In the genomic region with DNA sequence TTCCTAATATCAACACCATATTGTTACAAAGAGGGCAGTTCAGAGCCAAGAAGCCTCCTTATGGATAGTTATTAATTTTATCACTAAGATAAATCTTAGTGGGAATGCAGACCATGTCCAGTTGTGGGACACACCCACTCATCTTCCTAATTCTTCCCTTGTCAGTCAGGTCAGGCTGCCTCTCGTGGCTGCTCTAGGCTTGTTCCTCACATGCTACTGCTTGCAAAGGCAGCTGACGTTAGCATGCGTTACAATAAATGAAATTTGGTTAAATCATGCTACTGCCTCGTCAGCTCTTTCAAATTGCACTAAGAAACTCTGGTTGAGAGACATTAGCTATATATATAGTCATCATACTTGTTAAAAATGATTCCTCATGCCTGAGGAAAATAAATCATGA, we compare ENCODE assay signal across 16 cellular contexts.
DNase-seq lines count a peak whose midpoint lies in the region; ATAC-seq, FAIRE-seq and TF ChIP-seq lines count a peak whose summit lies in the region.
"Had no signal": no experiment of that assay in that cellular context is flagged by ENCODE, and none has a peak within 500 bp of the region (broad histone marks: within the 10 kb centered on the region; RNA-seq: fewer than 3 reads in every experiment).

No MANE protein-coding gene starts in this region.

- H3F3A ChIP-seq in SK-N-SH (replicated peaks; ENCODE audit: insufficient read depth): no peaks in the 10 kb centered on the region

- ATAC-seq in foreskin keratinocyte: peak; percentile 79
- ATAC-seq: CD8-positive, alpha-beta T cell; HepG2 had no signal

- no peak overlapping the region for H3K4me3 ChIP-seq in bronchial epithelial cell (ENCODE audit: low read depth, low read length)
- H3K4me3 ChIP-seq in SK-N-SH (ENCODE audit: low read depth in 2 of 2, low read length in 1 of 2): no peak overlapping the region
- H3K4me3 ChIP-seq: BLaER1 treated with 17β-estradiol and CSF1 and Interleukin-3, amounts not matched to agents 10 nM and 100 nM had no signal

- H3K27ac ChIP-seq in foreskin keratinocyte (peak overlapping the region; percentile 9), SK-N-SH (ENCODE audit: low read depth in 2 of 2, low read length in 1 of 2) (no peak overlapping the region)
- H3K27ac ChIP-seq: BLaER1 treated with 17β-estradiol and CSF1 and Interleukin-3, amounts not matched to agents 10 nM and 100 nM had no signal

- no peak for FAIRE-seq in bronchial epithelial cell (lab: Jason Lieb, UNC)
- FAIRE-seq: H1, HepG2 had no signal

- CTCF ChIA-PET in SK-N-SH (lab: Yijun Ruan, JAX): interaction anchor here (1.1 to 1.8 kb wide), 3 partner anchors 9 to 566 kb away, joined by 3 to 8 read pairs (median 3); no protein-coding TSS in a partner anchor

- WGBS in SK-N-SH (ENCODE audit: low lambda C conversion rate): 57% methylated on average over 4 of the region's 4 CpGs

- H4K20me1 ChIP-seq in SK-N-SH (ENCODE audit: insufficient read depth): no peaks in the 10 kb centered on the region
- H4K20me1 ChIP-seq: BLaER1 treated with 17β-estradiol and CSF1 and Interleukin-3, amounts not matched to agents 10 nM and 100 nM had no signal

- no peak overlapping the region for H3K4me3 Mint-ChIP-seq in type B pancreatic cell
- H3K4me3 Mint-ChIP-seq: B cell; CD8-positive, alpha-beta T cell; H9 had no signal

- no peak overlapping the region for H3K4me2 ChIP-seq in SK-N-SH
- H3K4me2 ChIP-seq: BLaER1 treated with 17β-estradiol and CSF1 and Interleukin-3, amounts not matched to agents 10 nM and 100 nM had no signal

- H3K36me3 Mint-ChIP-seq in type B pancreatic cell: no peaks in the 10 kb centered on the region
- H3K36me3 Mint-ChIP-seq: CD8-positive, alpha-beta T cell had no signal

- H3K4me1 Mint-ChIP-seq in type B pancreatic cell (ENCODE audit: unreplicated experiment): peaks cover 7% of the 10 kb centered on the region
- H3K4me1 Mint-ChIP-seq: B cell, H9 had no signal

- no peaks in the 10 kb centered on the region for H3K9me2 ChIP-seq in SK-N-SH

- H2AFZ ChIP-seq in SK-N-SH (ENCODE audit: low read depth): no peak overlapping the region

- no peak for TF ChIP-seq CTCF in bronchial epithelial cell (IDR thresholded peaks at IDR 0.05; ENCODE audit: insufficient read depth, low read length, severe bottlenecking)
- peak; percentile 27 for TF ChIP-seq CTCF in foreskin keratinocyte (conservative IDR thresholded peaks at IDR 0.05)
- TF ChIP-seq CTCF in type B pancreatic cell (conservative IDR thresholded peaks at IDR 0.05): no peak
- no peak for TF ChIP-seq CTCF in SK-N-SH (IDR thresholded peaks at IDR 0.05)

- no peak for TF ChIP-seq RAD21 in SK-N-SH (IDR thresholded peaks at IDR 0.05; ENCODE audit: low read length)

- no peak for TF ChIP-seq EP300 in SK-N-SH (IDR thresholded peaks at IDR 0.05; ENCODE audit: borderline replicate concordance in 1 of 2, low read depth in 1 of 2, low read length in 1 of 2)

- no peaks in the 10 kb centered on the region for H3K36me3 ChIP-seq in bronchial epithelial cell (ENCODE audit: control insufficient read depth, insufficient read depth, low read length)
- H3K36me3 ChIP-seq in SK-N-SH (replicated peaks in 1 of 2; ENCODE audit: control insufficient read depth in 1 of 2, insufficient read depth in 2 of 2, low read length in 1 of 2): no peaks in the 10 kb centered on the region
- H3K36me3 ChIP-seq: BLaER1 treated with 17β-estradiol and CSF1 and Interleukin-3, amounts not matched to agents 10 nM and 100 nM had no signal

- H3K4me1 ChIP-seq in foreskin keratinocyte (peaks cover 17% of the 10 kb centered on the region), SK-N-SH (ENCODE audit: control insufficient read depth in 1 of 2, insufficient read depth in 2 of 2, low read depth in 1 of 2, low read length in 1 of 2) (no peaks in the 10 kb centered on the region)
- H3K4me1 ChIP-seq: BLaER1 treated with 17β-estradiol and CSF1 and Interleukin-3, amounts not matched to agents 10 nM and 100 nM had no signal

- no peaks in the 10 kb centered on the region for H3K79me2 ChIP-seq in SK-N-SH (ENCODE audit: insufficient read depth)

- peak overlapping the region; percentile 58 for H3K27ac Mint-ChIP-seq in type B pancreatic cell
- H3K27ac Mint-ChIP-seq: B cell; CD8-positive, alpha-beta T cell; H9 had no signal

- no peak overlapping the region for H3K9ac ChIP-seq in SK-N-SH
- H3K9ac ChIP-seq: BLaER1 treated with 17β-estradiol and CSF1 and Interleukin-3, amounts not matched to agents 10 nM and 100 nM had no signal

- no peaks in the 10 kb centered on the region for H3K9me3 ChIP-seq in SK-N-SH

- H3K27me3 ChIP-seq in bronchial epithelial cell (ENCODE audit: control insufficient read depth, insufficient read depth, low read length): no peaks in the 10 kb centered on the region
- H3K27me3 ChIP-seq in foreskin keratinocyte: no peaks in the 10 kb centered on the region
- H3K27me3 ChIP-seq in SK-N-SH (ENCODE audit: insufficient read depth): no peaks in the 10 kb centered on the region
- H3K27me3 ChIP-seq: BLaER1 treated with 17β-estradiol and CSF1 and Interleukin-3, amounts not matched to agents 10 nM and 100 nM had no signal

- peaks cover 7% of the 10 kb centered on the region for H3K9me3 Mint-ChIP-seq in type B pancreatic cell
- H3K9me3 Mint-ChIP-seq: H9 had no signal

- DNase-seq in HPDE6-E6E7 (ENCODE audit: extremely low spot score): peak; percentile 46
- DNase-seq in bronchial epithelial cell (ENCODE audit: low read depth): peak; percentile 78
- peak; percentile 85 to 94 for DNase-seq in foreskin keratinocyte
- no peak for DNase-seq in type B pancreatic cell (ENCODE audit: extremely low spot score, unreplicated experiment)
- DNase-seq in NCI-H2081 (lab: John Stamatoyannopoulos, UW): no peak
- DNase-seq in SK-N-SH: no peak
- DNase-seq in NCI-H1105 treated with DMSO at 0.1 percent for 48 hours (lab: John Stamatoyannopoulos, UW): no peak
- DNase-seq: Calu3; CD8-positive, alpha-beta T cell; DMS79 treated with DMSO at 0.1 percent for 48 hours; GF-D8; H9 had no signal

- POLR2A ChIA-PET in SK-N-SH (lab: Yijun Ruan, JAX): no interaction called here

- H3K27me3 Mint-ChIP-seq in type B pancreatic cell: no peaks in the 10 kb centered on the region

TF ChIP-seq in SK-N-SH, 30 proteins besides CTCF, POLR2A, EP300 and RAD21:
- TF ChIP-seq FOXM1 (IDR thresholded peaks at IDR 0.05; ENCODE audit: low read depth) (no peak), SIN3A (IDR thresholded peaks at IDR 0.05; ENCODE audit: borderline replicate concordance, low read depth, low read length) (no peak), GATA2 (CRISPR knock-in tag; IDR thresholded peaks at IDR 0.05) (no peak), NRF1 (IDR thresholded peaks at IDR 0.05; ENCODE audit: low read depth, low read length) (no peak), SMC3 (IDR thresholded peaks at IDR 0.05; ENCODE audit: low read depth, low read length) (no peak), NFIC (IDR thresholded peaks at IDR 0.05; ENCODE audit: borderline replicate concordance) (no peak), RFX5 (IDR thresholded peaks at IDR 0.05; ENCODE audit: low read length) (no peak), YY1 (IDR thresholded peaks at IDR 0.05; ENCODE audit: low read depth) (no peak), ELF1 (IDR thresholded peaks at IDR 0.05) (no peak), TEAD4 (IDR thresholded peaks at IDR 0.05; ENCODE audit: borderline replicate concordance, insufficient read depth) (no peak), TCF12 (IDR thresholded peaks at IDR 0.05) (no peak)
- TF ChIP-seq, protein P1, sequence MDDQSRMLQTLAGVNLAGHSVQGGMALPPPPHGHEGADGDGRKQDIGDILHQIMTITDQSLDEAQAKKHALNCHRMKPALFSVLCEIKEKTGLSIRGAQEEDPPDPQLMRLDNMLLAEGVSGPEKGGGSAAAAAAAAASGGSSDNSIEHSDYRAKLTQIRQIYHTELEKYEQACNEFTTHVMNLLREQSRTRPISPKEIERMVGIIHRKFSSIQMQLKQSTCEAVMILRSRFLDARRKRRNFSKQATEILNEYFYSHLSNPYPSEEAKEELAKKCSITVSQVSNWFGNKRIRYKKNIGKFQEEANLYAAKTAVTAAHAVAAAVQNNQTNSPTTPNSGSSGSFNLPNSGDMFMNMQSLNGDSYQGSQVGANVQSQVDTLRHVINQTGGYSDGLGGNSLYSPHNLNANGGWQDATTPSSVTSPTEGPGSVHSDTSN (IDR thresholded peaks at IDR 0.05): no peak
- TF ChIP-seq, protein P2, sequence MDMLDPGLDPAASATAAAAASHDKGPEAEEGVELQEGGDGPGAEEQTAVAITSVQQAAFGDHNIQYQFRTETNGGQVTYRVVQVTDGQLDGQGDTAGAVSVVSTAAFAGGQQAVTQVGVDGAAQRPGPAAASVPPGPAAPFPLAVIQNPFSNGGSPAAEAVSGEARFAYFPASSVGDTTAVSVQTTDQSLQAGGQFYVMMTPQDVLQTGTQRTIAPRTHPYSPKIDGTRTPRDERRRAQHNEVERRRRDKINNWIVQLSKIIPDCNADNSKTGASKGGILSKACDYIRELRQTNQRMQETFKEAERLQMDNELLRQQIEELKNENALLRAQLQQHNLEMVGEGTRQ (IDR thresholded peaks at IDR 0.05; ENCODE audit: borderline replicate concordance, low read depth, low read length): no peak
- TF ChIP-seq, protein P3, sequence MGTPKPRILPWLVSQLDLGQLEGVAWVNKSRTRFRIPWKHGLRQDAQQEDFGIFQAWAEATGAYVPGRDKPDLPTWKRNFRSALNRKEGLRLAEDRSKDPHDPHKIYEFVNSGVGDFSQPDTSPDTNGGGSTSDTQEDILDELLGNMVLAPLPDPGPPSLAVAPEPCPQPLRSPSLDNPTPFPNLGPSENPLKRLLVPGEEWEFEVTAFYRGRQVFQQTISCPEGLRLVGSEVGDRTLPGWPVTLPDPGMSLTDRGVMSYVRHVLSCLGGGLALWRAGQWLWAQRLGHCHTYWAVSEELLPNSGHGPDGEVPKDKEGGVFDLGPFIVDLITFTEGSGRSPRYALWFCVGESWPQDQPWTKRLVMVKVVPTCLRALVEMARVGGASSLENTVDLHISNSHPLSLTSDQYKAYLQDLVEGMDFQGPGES (IDR thresholded peaks at IDR 0.05; ENCODE audit: low read depth, low read length): no peak

Comparison
In these comparisons a context has a peak if more than half of its experiments do, and no peak if none do; other contexts are left out.
1. DNase-seq: peak in HPDE6-E6E7 (single experiment), bronchial epithelial cell (single experiment) and foreskin keratinocyte (2 of 2); none in type B pancreatic cell (single experiment), NCI-H2081 (0 of 2), SK-N-SH (single experiment) and NCI-H1105 treated with DMSO at 0.1 percent for 48 hours (single experiment).